19 cellular contexts compared by ENCODE assay signal in the genomic region with DNA sequence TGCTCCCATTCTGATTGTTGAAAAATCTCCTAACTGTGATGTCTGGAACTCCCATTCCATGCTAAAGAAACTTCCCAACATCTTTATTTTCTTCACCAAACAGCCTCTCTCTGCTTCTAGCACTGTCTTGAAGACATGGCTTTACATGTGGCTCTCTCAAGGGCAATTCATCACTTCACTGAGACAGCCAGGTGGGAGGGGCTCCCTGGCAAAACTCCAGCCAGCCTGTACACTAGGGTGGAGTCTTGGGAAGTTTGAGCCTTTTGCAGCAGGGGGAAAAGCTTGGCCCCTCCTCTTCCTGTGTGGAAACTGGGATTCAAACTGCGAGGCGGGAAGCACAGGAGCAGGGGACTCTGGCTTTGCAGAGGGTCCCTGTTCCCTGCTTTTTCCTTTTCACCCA.
A peak's percentile ranks its signal among the peaks of the same experiment; 100 is the strongest.
DNase-seq lines count a peak whose midpoint lies in the region; ATAC-seq, FAIRE-seq and TF ChIP-seq lines count a peak whose summit lies in the region.
"Had no signal": no experiment of that assay in that cellular context is flagged by ENCODE, and none has a peak within 500 bp of the region (broad histone marks: within the 10 kb centered on the region; RNA-seq: fewer than 3 reads in every experiment).

No MANE protein-coding gene starts in this region.

- H3K4me1 ChIP-seq in left ventricle myocardium inferior (peaks cover 51% of the 10 kb centered on the region), GM23338 (ENCODE audit: insufficient read depth) (peaks cover 11% of the 10 kb centered on the region), K562 (replicated peaks in 1 of 2; ENCODE audit: control insufficient read depth in 2 of 2, insufficient read depth in 2 of 2, low read length in 2 of 2) (no peaks in the 10 kb centered on the region)
- H3K4me1 ChIP-seq: Caco-2, Peyer's patch, SJSA1 had no signal

- TF ChIP-seq EP300 in K562 (IDR thresholded peaks at IDR 0.05; ENCODE audit: low read length), result no peak

- 0% methylated on average over 2 of the region's 2 CpGs for WGBS in K562 (ENCODE audit: insufficient coverage, low coverage, missing lambda C conversion rate)

- no peak overlapping the region for H3K27ac Mint-ChIP-seq in GM23338
- H3K27ac Mint-ChIP-seq in nephron progenitor cell, result no peak overlapping the region
- H3K27ac Mint-ChIP-seq: CD14-positive monocyte had no signal

- H3K9me3 Mint-ChIP-seq in GM23338, result peaks cover 21% of the 10 kb centered on the region
- peaks cover 41% of the 10 kb centered on the region for H3K9me3 Mint-ChIP-seq in nephron progenitor cell

- H3K36me3 ChIP-seq in left ventricle myocardium inferior, result no peaks in the 10 kb centered on the region
- peaks cover 8% of the 10 kb centered on the region; the same call in 1 of the 2 replicates for H3K36me3 ChIP-seq in GM23338 (ENCODE audit: insufficient read depth)
- no peaks in the 10 kb centered on the region for H3K36me3 ChIP-seq in K562 (ENCODE audit: control insufficient read depth, insufficient read depth, low read length)
- H3K36me3 ChIP-seq: Peyer's patch, SJSA1 had no signal

- DNase-seq in Right ventricle myocardium superior, result peak; percentile 39
- no peak for DNase-seq in left ventricle myocardium inferior
- DNase-seq in GM23338 (ENCODE audit: low spot score), result no peak
- peak in 1 of 4 experiments; percentile 10 for DNase-seq in K562 (ENCODE audit: extremely low read depth in 1 of 4, low spot score in 3 of 4)
- DNase-seq in nephron progenitor cell, result peak; percentile 28
- DNase-seq in NOMO-1 treated with DMSO at 0.1 percent for 48 hours (lab: John Stamatoyannopoulos, UW; ENCODE audit: unreplicated experiment), result no peak
- no peak for DNase-seq in GM19239 (ENCODE audit: insufficient read length, low spot score)
- no peak for DNase-seq in caudate nucleus (lab: John Stamatoyannopoulos, UW)
- DNase-seq: Caco-2, EL, HCEC 1CT, KBM-7, NCI-H146, NCI-H2081 treated with DMSO at 0.1 percent for 48 hours, NCI-H510A, NCI-H774, Peyer's patch had no signal

- ATAC-seq in Right ventricle myocardium superior (ENCODE audit: poor library complexity) (no peak), GM23338 (no peak), K562 (no peak)

- no peaks in the 10 kb centered on the region for H3F3A ChIP-seq in GM23338 (replicated peaks; ENCODE audit: low read depth)

- no peak overlapping the region for H3K27ac ChIP-seq in left ventricle myocardium inferior (replicated peaks)
- H3K27ac ChIP-seq in GM23338 (ENCODE audit: low read depth), result no peak overlapping the region
- no peak overlapping the region for H3K27ac ChIP-seq in K562 (ENCODE audit: extremely low read depth, low read depth, low read length)
- H3K27ac ChIP-seq in caudate nucleus (ENCODE audit: low read depth, low read length), result no peak overlapping the region
- H3K27ac ChIP-seq: Peyer's patch, SJSA1 had no signal

- H3K9me3 ChIP-seq in left ventricle myocardium inferior (replicated peaks), result peaks cover 6% of the 10 kb centered on the region
- no peaks in the 10 kb centered on the region for H3K9me3 ChIP-seq in K562 (replicated peaks; ENCODE audit: control insufficient read depth, insufficient read depth, low read depth, low read length)
- H3K9me3 ChIP-seq: Caco-2, Peyer's patch, SJSA1 had no signal

- no peak for TF ChIP-seq POLR2A in K562 (conservative IDR thresholded peaks at IDR 0.05)

- H3K4me3 Mint-ChIP-seq in GM23338 (no peak overlapping the region), nephron progenitor cell (no peak overlapping the region)
- H3K4me3 Mint-ChIP-seq: CD14-positive monocyte had no signal

- H3K27me3 Mint-ChIP-seq in GM23338 (ENCODE audit: insufficient read depth, low read depth, poor library complexity) (peaks cover 2% of the 10 kb centered on the region), nephron progenitor cell (ENCODE audit: low read depth, poor library complexity) (peaks cover 9% of the 10 kb centered on the region)

- no peaks in the 10 kb centered on the region for H3K9me1 ChIP-seq in K562 (ENCODE audit: control insufficient read depth, insufficient read depth, low read length)

- TF ChIP-seq RAD21 in K562 (CRISPR knock-in tag; conservative IDR thresholded peaks at IDR 0.05 in 1 of 2, IDR thresholded peaks at IDR 0.05 in 1 of 2), result no peak

- H3K79me2 ChIP-seq in GM23338 (replicated peaks; ENCODE audit: insufficient read depth) (no peaks in the 10 kb centered on the region), K562 (ENCODE audit: control insufficient read depth, insufficient read depth, low read length) (no peaks in the 10 kb centered on the region)

- no peak overlapping the region for H3K9ac ChIP-seq in K562 (ENCODE audit: insufficient read depth in 1 of 2, low read depth in 2 of 2, low read length in 2 of 2)

- no peak overlapping the region for H3K4me3 ChIP-seq in left ventricle myocardium inferior
- no peak overlapping the region for H3K4me3 ChIP-seq in GM23338
- H3K4me3 ChIP-seq in K562, result no peak overlapping the region
- H3K4me3 ChIP-seq: Peyer's patch, SJSA1 had no signal

- H4K20me1 ChIP-seq in GM23338 (replicated peaks; ENCODE audit: insufficient read depth), result no peaks in the 10 kb centered on the region
- no peaks in the 10 kb centered on the region for H4K20me1 ChIP-seq in K562 (replicated peaks; ENCODE audit: control insufficient read depth, insufficient read depth, low read length)

- no peak for TF ChIP-seq CTCF in left ventricle myocardium inferior (IDR thresholded peaks at IDR 0.05; ENCODE audit: borderline replicate concordance)
- no peak for TF ChIP-seq CTCF in GM23338 (conservative IDR thresholded peaks at IDR 0.05; ENCODE audit: low read depth in 2 of 2)
- no peak for TF ChIP-seq CTCF in K562 (IDR thresholded peaks at IDR 0.05 in 2 of 3, conservative IDR thresholded peaks at IDR 0.05 in 1 of 3; ENCODE audit: insufficient read depth in 2 of 3, low read depth in 1 of 3, low read length in 3 of 3)
- no peak for TF ChIP-seq CTCF in nephron progenitor cell (IDR thresholded peaks at IDR 0.05)

- peaks cover 13% of the 10 kb centered on the region; the same call in 1 of the 2 replicates for H3K9me2 ChIP-seq in GM23338 (ENCODE audit: insufficient read depth)

- in situ Hi-C loops in K562 (cut with MboI), result no loop called here

- intact Hi-C loops in Right ventricle myocardium superior (cut with DNase I) (no loop called here), left ventricle myocardium inferior (cut with micrococcal nuclease) (no loop called here), K562 (cut with micrococcal nuclease) (no loop called here)

- H3K4me2 ChIP-seq in GM23338 (no peak overlapping the region), K562 (ENCODE audit: insufficient read depth, low read length) (no peak overlapping the region)

- H3K27me3 ChIP-seq in left ventricle myocardium inferior (ENCODE audit: low read depth) (no peaks in the 10 kb centered on the region), GM23338 (ENCODE audit: insufficient read depth) (no peaks in the 10 kb centered on the region), K562 (ENCODE audit: control insufficient read depth in 2 of 2, insufficient read depth in 2 of 2, low read length in 2 of 2) (no peaks in the 10 kb centered on the region)
- H3K27me3 ChIP-seq: Peyer's patch, SJSA1 had no signal

- H3K4me1 Mint-ChIP-seq in GM23338 (peaks cover 17% of the 10 kb centered on the region), nephron progenitor cell (no peaks in the 10 kb centered on the region)
- H3K4me1 Mint-ChIP-seq: CD14-positive monocyte had no signal

- FAIRE-seq in K562 (lab: Jason Lieb, UNC), result no peak
- FAIRE-seq in GM19239 (lab: Jason Lieb, UNC), result no peak

- H3K36me3 Mint-ChIP-seq in GM23338 (ENCODE audit: low read depth) (peaks cover 12% of the 10 kb centered on the region), nephron progenitor cell (ENCODE audit: low read depth) (peaks cover 10% of the 10 kb centered on the region)
- H3K36me3 Mint-ChIP-seq: CD14-positive monocyte had no signal

- H2AFZ ChIP-seq in GM23338 (0 out of 2 replicates have a peak overlapping the region, but pooled peaks have one; percentile 32), K562 (ENCODE audit: low read depth, low read length) (no peak overlapping the region)

- CTCF ChIA-PET in K562 (lab: Yijun Ruan, JAX; ENCODE audit: low intra/inter-chr PET ratio), result no interaction called here

- no TSS peak for BruUV-seq in K562 (replicated peaks; lab: Mats Ljungman, UMichigan)

- POLR2A ChIA-PET in K562 (lab: Yijun Ruan, JAX), result interaction anchor here (0.6 kb wide), 1 partner anchor 16 kb away, joined by 4 read pairs; no protein-coding TSS in a partner anchor

TF ChIP-seq in GM23338, 12 proteins besides CTCF, POLR2A, EP300 and RAD21 (continues in another document):
- TF ChIP-seq EZH2 (IDR thresholded peaks at IDR 0.05; ENCODE audit: low read depth, unreplicated experiment) (no peak), EZH2phosphoT487 (IDR thresholded peaks at IDR 0.05; ENCODE audit: unreplicated experiment) (no peak), STAT1 (IDR thresholded peaks at IDR 0.05; ENCODE audit: unreplicated experiment) (no peak), CREB1 (CRISPR knock-in tag; IDR thresholded peaks at IDR 0.05; ENCODE audit: low read depth) (no peak), ZNF331 (CRISPR knock-in tag; IDR thresholded peaks at IDR 0.05; ENCODE audit: low read depth) (no peak), POLR2AphosphoS5 (IDR thresholded peaks at IDR 0.05; ENCODE audit: low read depth) (no peak), ZNF114 (CRISPR knock-in tag; IDR thresholded peaks at IDR 0.05) (no peak)

TF ChIP-seq in K562, 482 proteins besides CTCF, POLR2A, EP300 and RAD21 (continues in another document):
- no peak for TF ChIP-seq U2AF1 (optimal IDR thresholded peaks at IDR 0.05; ENCODE audit: low read depth, low read length)
- peak; percentile 59 for TF ChIP-seq MEIS2 (IDR thresholded peaks at IDR 0.05; ENCODE audit: partially characterized antibody)
- no peak for TF ChIP-seq RHOXF2B (CRISPR knock-in tag; conservative IDR thresholded peaks at IDR 0.05)
- TF ChIP-seq SREBF1 (IDR thresholded peaks at IDR 0.05; ENCODE audit: borderline replicate concordance, low read depth, low read length), result no peak
- no peak for TF ChIP-seq SMAD4 (CRISPR knock-in tag; conservative IDR thresholded peaks at IDR 0.05)
- TF ChIP-seq, protein P1, sequence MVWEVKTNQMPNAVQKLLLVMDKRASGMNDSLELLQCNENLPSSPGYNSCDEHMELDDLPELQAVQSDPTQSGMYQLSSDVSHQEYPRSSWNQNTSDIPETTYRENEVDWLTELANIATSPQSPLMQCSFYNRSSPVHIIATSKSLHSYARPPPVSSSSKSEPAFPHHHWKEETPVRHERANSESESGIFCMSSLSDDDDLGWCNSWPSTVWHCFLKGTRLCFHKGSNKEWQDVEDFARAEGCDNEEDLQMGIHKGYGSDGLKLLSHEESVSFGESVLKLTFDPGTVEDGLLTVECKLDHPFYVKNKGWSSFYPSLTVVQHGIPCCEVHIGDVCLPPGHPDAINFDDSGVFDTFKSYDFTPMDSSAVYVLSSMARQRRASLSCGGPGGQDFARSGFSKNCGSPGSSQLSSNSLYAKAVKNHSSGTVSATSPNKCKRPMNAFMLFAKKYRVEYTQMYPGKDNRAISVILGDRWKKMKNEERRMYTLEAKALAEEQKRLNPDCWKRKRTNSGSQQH (CRISPR knock-in tag; IDR thresholded peaks at IDR 0.05), result no peak
- TF ChIP-seq GATAD2B (IDR thresholded peaks at IDR 0.05; ENCODE audit: borderline replicate concordance), result no peak

Comparison
In these comparisons a context has a peak if more than half of its experiments do, and no peak if none do; other contexts are left out.
1. DNase-seq: peak in Right ventricle myocardium superior (single experiment) and nephron progenitor cell (single experiment); none in left ventricle myocardium inferior (single experiment), GM23338 (single experiment), NOMO-1 treated with DMSO at 0.1 percent for 48 hours (single experiment), GM19239 (single experiment) and caudate nucleus (0 of 61).